In genomic region chr4:119626943-119627266, GRCh38 we compare ENCODE assay signal across 1 cellular context.
TF ChIP-seq lines count a peak whose summit lies in the region.

No MANE protein-coding gene starts in this region.

TF ChIP-seq in H1, 55 proteins besides CTCF, POLR2A, EP300 and RAD21:
- peak; percentile 79 for TF ChIP-seq ASH2L (IDR thresholded peaks at IDR 0.05; ENCODE audit: low read length)
- no peak for TF ChIP-seq RFX5 (IDR thresholded peaks at IDR 0.05; ENCODE audit: borderline replicate concordance, low read depth, low read length)
TF ChIP-seq in H1: peak in this region for 1.
